ENCODE assay signal across 1 cellular context in the genomic region with DNA sequence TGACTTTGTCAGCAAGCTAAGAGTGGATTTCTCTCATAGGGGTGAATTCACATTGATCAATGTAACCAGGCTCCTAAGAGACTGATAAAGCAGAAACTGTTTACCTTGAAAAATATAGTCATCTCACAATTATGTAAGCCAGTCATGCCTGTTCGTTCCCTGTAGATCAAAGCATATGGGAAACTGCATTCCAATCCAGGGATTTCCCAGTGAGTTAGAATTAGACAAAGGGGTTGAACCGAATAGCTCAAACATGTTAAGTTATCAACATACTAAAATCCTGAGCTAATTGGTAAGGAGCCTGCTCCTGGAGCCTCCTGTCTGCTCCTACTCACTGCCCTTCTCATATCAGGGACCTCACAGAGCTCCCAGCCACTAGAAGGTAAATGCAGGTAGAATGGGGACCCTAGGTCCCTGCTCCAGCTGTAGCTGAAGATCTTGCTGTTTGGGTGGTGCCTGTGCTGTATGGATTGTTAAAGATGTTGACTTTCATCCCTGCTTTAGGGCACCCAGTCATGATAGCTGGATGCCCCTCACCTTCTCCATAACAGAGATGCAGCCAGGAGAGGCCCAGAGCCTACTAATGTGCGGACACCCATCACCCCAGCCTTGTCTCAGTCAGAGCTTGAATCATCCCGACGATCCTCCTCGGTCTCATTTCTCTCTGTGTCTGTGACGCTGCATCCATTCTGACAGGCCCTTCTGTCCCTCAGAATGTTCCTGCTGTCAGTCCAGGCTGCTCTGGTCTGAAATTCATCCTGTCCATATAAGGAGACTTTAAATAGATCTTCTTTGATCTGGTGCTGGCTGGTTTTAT.
TF ChIP-seq lines count a peak whose summit lies in the region.

No MANE protein-coding gene starts in this region.

TF ChIP-seq in HepG2, 621 proteins besides CTCF, POLR2A, EP300 and RAD21 (continued from another document):
- TF ChIP-seq, protein P1, sequence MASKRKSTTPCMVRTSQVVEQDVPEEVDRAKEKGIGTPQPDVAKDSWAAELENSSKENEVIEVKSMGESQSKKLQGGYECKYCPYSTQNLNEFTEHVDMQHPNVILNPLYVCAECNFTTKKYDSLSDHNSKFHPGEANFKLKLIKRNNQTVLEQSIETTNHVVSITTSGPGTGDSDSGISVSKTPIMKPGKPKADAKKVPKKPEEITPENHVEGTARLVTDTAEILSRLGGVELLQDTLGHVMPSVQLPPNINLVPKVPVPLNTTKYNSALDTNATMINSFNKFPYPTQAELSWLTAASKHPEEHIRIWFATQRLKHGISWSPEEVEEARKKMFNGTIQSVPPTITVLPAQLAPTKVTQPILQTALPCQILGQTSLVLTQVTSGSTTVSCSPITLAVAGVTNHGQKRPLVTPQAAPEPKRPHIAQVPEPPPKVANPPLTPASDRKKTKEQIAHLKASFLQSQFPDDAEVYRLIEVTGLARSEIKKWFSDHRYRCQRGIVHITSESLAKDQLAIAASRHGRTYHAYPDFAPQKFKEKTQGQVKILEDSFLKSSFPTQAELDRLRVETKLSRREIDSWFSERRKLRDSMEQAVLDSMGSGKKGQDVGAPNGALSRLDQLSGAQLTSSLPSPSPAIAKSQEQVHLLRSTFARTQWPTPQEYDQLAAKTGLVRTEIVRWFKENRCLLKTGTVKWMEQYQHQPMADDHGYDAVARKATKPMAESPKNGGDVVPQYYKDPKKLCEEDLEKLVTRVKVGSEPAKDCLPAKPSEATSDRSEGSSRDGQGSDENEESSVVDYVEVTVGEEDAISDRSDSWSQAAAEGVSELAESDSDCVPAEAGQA (IDR thresholded peaks at IDR 0.05; ENCODE audit: low read depth), result no peak
- TF ChIP-seq, protein P1 (CRISPR knock-in tag; IDR thresholded peaks at IDR 0.05; ENCODE audit: borderline replicate concordance), result no peak
- TF ChIP-seq REXO4 (CRISPR knock-in tag; IDR thresholded peaks at IDR 0.05; ENCODE audit: borderline replicate concordance) (no peak), ARNTL (CRISPR knock-in tag; IDR thresholded peaks at IDR 0.05) (no peak), ZNF780A (CRISPR knock-in tag; IDR thresholded peaks at IDR 0.05) (no peak)
